22 cellular contexts compared by ENCODE assay signal in genomic region chr11:101434241-101434640, GRCh38.
"Had no signal": no experiment of that assay in that cellular context is flagged by ENCODE, and none has a peak within 500 bp of the region (broad histone marks: within the 10 kb centered on the region; RNA-seq: fewer than 3 reads in every experiment).

No MANE protein-coding gene starts in this region.

- ATAC-seq: mucosa of descending colon; natural killer cell treated with Interleukin-12 subunit alpha and Interleukin-12 subunit beta and Interleukin-15 and Interleukin-18, amount 100 ng/mL, for 72 hours; stimulated activated effector memory CD8-positive, alpha-beta T cell treated with anti-CD3 and anti-CD28 coated beads, Interleukin-12 subunit alpha, Interleukin-12 subunit beta, amount 100 ng/mL, for 72 hours had no signal

- H3K27ac ChIP-seq: coronary artery, neutrophil, parathyroid adenoma, sigmoid colon, stomach, thyroid gland had no signal

- H3K36me3 ChIP-seq: esophagus squamous epithelium, neutrophil, sigmoid colon, stomach, thyroid gland had no signal

- H3K4me1 ChIP-seq: esophagus squamous epithelium, parathyroid adenoma had no signal

- H3K9ac ChIP-seq: parathyroid adenoma had no signal

- H3K9me3 ChIP-seq: esophagus squamous epithelium, mucosa of descending colon, neutrophil, sigmoid colon, thyroid gland had no signal

- DNase-seq: dermis blood vessel endothelial cell; effector memory CD4-positive, alpha-beta T cell; erythroblast; esophagus squamous epithelium; foreskin fibroblast; kidney glomerular epithelial cell; mesenchymal stem cell; mucosa of descending colon; naive B cell; sigmoid colon; stimulated activated CD4-positive, alpha-beta T cell treated with anti-CD3 and anti-CD28 coated beads, Interleukin-2, amount 100 ng/mL, for 24 hours; stimulated activated CD4-positive, alpha-beta T cell treated with anti-CD3 and anti-CD28 coated beads, Interleukin-4, amount 100 ng/mL, for 24 hours; stimulated activated naive CD4-positive, alpha-beta T cell treated with Interleukin-2 at 50 U/mL for 16 hours; stomach; thyroid gland; trophoblast cell had no signal

- H2AFZ ChIP-seq: parathyroid adenoma had no signal

- H3K79me2 ChIP-seq: parathyroid adenoma had no signal

- H3K27me3 ChIP-seq: esophagus squamous epithelium, neutrophil, sigmoid colon, stomach, thyroid gland had no signal

- H3K4me3 ChIP-seq: coronary artery, esophagus squamous epithelium, lung, mucosa of descending colon, sigmoid colon, stomach, thyroid gland had no signal
